ENCODE assay signal across 1 cellular context in the genomic region with DNA sequence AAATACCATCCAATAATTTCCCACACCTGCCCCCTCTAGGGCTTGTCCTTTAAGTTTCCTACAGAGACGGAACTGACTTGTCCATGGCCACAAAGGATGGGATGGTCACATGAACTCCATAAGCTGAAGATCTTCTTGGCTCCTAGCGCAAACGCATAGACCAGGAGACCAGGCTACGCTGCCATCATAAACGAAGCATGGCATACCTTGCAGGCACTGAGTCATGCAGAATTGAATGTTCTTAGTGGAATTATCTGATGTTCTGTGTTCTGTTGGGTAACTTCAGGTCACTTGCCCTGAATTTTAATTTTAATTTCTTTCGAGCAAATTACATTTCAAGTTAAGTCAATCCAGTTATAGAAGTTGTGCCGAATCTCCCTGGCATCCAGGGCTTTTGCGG.
TF ChIP-seq lines count a peak whose summit lies in the region.

No MANE protein-coding gene starts in this region.

TF ChIP-seq in IMR-90, 13 proteins besides CTCF, POLR2A, EP300 and RAD21 (continued from another document):
- TF ChIP-seq, protein P1, sequence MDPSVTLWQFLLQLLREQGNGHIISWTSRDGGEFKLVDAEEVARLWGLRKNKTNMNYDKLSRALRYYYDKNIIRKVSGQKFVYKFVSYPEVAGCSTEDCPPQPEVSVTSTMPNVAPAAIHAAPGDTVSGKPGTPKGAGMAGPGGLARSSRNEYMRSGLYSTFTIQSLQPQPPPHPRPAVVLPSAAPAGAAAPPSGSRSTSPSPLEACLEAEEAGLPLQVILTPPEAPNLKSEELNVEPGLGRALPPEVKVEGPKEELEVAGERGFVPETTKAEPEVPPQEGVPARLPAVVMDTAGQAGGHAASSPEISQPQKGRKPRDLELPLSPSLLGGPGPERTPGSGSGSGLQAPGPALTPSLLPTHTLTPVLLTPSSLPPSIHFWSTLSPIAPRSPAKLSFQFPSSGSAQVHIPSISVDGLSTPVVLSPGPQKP (IDR thresholded peaks at IDR 0.05; ENCODE audit: borderline replicate concordance, low read depth, low read length) = no peak
- TF ChIP-seq BHLHE40 (IDR thresholded peaks at IDR 0.05; ENCODE audit: low read depth, low read length) (no peak), MAFK (IDR thresholded peaks at IDR 0.05; ENCODE audit: low read depth, low read length) (no peak), RFX5 (IDR thresholded peaks at IDR 0.05; ENCODE audit: low read depth, low read length) (no peak), FOS (IDR thresholded peaks at IDR 0.05; ENCODE audit: low read depth, low read length) (no peak), CEBPB (IDR thresholded peaks at IDR 0.05; ENCODE audit: low read depth, low read length) (no peak), MAZ (IDR thresholded peaks at IDR 0.05; ENCODE audit: borderline replicate concordance, low read depth, low read length) (no peak)
